ENCODE assay signal across 15 cellular contexts in genomic region chr1:211478376-211478775, GRCh38. TPM values are rescaled to one million over a fixed set of nuclear protein-coding genes. Genes with fewer than 3 reads are reported as not detected.
DNase-seq lines count a peak whose midpoint lies in the region; ATAC-seq and TF ChIP-seq lines count a peak whose summit lies in the region.
"Had no signal": no experiment of that assay in that cellular context is flagged by ENCODE, and none has a peak within 500 bp of the region (broad histone marks: within the 10 kb centered on the region; RNA-seq: fewer than 3 reads in every experiment).

No MANE protein-coding gene starts in this region.

- no peak overlapping the region for H3K27ac ChIP-seq in left ventricle myocardium inferior (replicated peaks)
- H3K27ac ChIP-seq in esophagus muscularis mucosa (replicated peaks in 1 of 4) = no peak overlapping the region

- H3K27me3 ChIP-seq in left ventricle myocardium inferior (ENCODE audit: low read depth) (peaks cover 33% of the 10 kb centered on the region), esophagus muscularis mucosa (peaks cover 0 to 26% (median 0%) of the 10 kb centered on the region in 4 donors)
- H3K27me3 ChIP-seq: BE2C had no signal

- H3K4me1 Mint-ChIP-seq in nephron progenitor cell = peaks cover 34% of the 10 kb centered on the region
- H3K4me1 Mint-ChIP-seq in stimulated activated memory B cell treated with anti-CD40 and anti-IgM and Interleukin-4, amounts not matched to agents 10 μg/mL and 1 μg/mL and 100 μg/mL, for 72 hours = no peaks in the 10 kb centered on the region

- intact Hi-C loops in cardiac septum (cut with DNase I) (no loop called here), left ventricle myocardium inferior (cut with micrococcal nuclease) (no loop called here), esophagus muscularis mucosa (cut with DNase I) (loop anchor here (10.0 kb wide), 1 partner anchor 94 kb away; no protein-coding TSS in a partner anchor)

- in situ Hi-C loops in ACHN (cut with HindIII; ENCODE audit: low pct_ligation_motif_present, low pct_unique_long_range_greater_than_20kb, low sequenced_read_pairs) = no loop called here

- H3K27me3 Mint-ChIP-seq in nephron progenitor cell (ENCODE audit: low read depth, poor library complexity) = peaks cover 12% of the 10 kb centered on the region
- peaks cover 54% of the 10 kb centered on the region for H3K27me3 Mint-ChIP-seq in stimulated activated memory B cell treated with anti-CD40 and anti-IgM and Interleukin-4, amounts not matched to agents 10 μg/mL and 1 μg/mL and 100 μg/mL, for 72 hours

- no peak for TF ChIP-seq POLR2A in esophagus muscularis mucosa (IDR thresholded peaks at IDR 0.05; ENCODE audit: low read depth)

- H3K27ac Mint-ChIP-seq in nephron progenitor cell = peak overlapping the region; percentile 32
- H3K27ac Mint-ChIP-seq in stimulated activated memory B cell treated with anti-CD40 and anti-IgM and Interleukin-4, amounts not matched to agents 10 μg/mL and 1 μg/mL and 100 μg/mL, for 72 hours = no peak overlapping the region
- H3K27ac Mint-ChIP-seq: CD4-positive, CD25-positive, alpha-beta regulatory T cell; CD8-positive, alpha-beta memory T cell had no signal

- H3K9me3 ChIP-seq in left ventricle myocardium inferior (replicated peaks) (no peaks in the 10 kb centered on the region), esophagus muscularis mucosa (no peaks in the 10 kb centered on the region)
- H3K9me3 ChIP-seq: BE2C, Caco-2 had no signal

- ATAC-seq in stimulated activated memory B cell treated with anti-CD40 and anti-IgM and Interleukin-4, amounts not matched to agents 10 μg/mL and 1 μg/mL and 100 μg/mL, for 72 hours = peak; percentile 26
- no peak for ATAC-seq in HG03439 (IDR thresholded peaks at IDR 0.05; ENCODE audit: unreplicated experiment)
- ATAC-seq in esophagus mucosa = no peak

- H3K4me3 Mint-ChIP-seq in nephron progenitor cell = no peak overlapping the region
- no peak overlapping the region for H3K4me3 Mint-ChIP-seq in stimulated activated memory B cell treated with anti-CD40 and anti-IgM and Interleukin-4, amounts not matched to agents 10 μg/mL and 1 μg/mL and 100 μg/mL, for 72 hours
- H3K4me3 Mint-ChIP-seq: CD4-positive, CD25-positive, alpha-beta regulatory T cell had no signal

- H3K4me3 ChIP-seq in left ventricle myocardium inferior = no peak overlapping the region
- no peak overlapping the region for H3K4me3 ChIP-seq in esophagus muscularis mucosa

- no peak for TF ChIP-seq CTCF in left ventricle myocardium inferior (IDR thresholded peaks at IDR 0.05; ENCODE audit: borderline replicate concordance)
- no peak for TF ChIP-seq CTCF in esophagus muscularis mucosa (IDR thresholded peaks at IDR 0.05)
- TF ChIP-seq CTCF in nephron progenitor cell (IDR thresholded peaks at IDR 0.05) = no peak

- H3K4me1 ChIP-seq in left ventricle myocardium inferior (peaks cover 11% of the 10 kb centered on the region), esophagus muscularis mucosa (peaks cover 0 to 19% (median 15%) of the 10 kb centered on the region in 4 donors)
- H3K4me1 ChIP-seq: BE2C, Caco-2 had no signal

- H3K36me3 Mint-ChIP-seq in nephron progenitor cell (ENCODE audit: low read depth) = no peaks in the 10 kb centered on the region
- no peaks in the 10 kb centered on the region for H3K36me3 Mint-ChIP-seq in stimulated activated memory B cell treated with anti-CD40 and anti-IgM and Interleukin-4, amounts not matched to agents 10 μg/mL and 1 μg/mL and 100 μg/mL, for 72 hours
- H3K36me3 Mint-ChIP-seq: CD4-positive, CD25-positive, alpha-beta regulatory T cell; CD8-positive, alpha-beta memory T cell had no signal

- DNase-seq in cardiac septum (ENCODE audit: low spot score) = peak; percentile 36
- DNase-seq in left ventricle myocardium inferior = no peak
- DNase-seq in esophagus muscularis mucosa (ENCODE audit: extremely low spot score) = peak; percentile 39
- no peak for DNase-seq in nephron progenitor cell
- DNase-seq in ACHN = no peak
- DNase-seq: BE2C; C1 segment of cervical spinal cord; Caco-2; CD4-positive, CD25-positive, alpha-beta regulatory T cell; CD8-positive, alpha-beta memory T cell; HCEC 1CT had no signal

- no peak for TF ChIP-seq EP300 in esophagus muscularis mucosa (IDR thresholded peaks at IDR 0.05)

- no peaks in the 10 kb centered on the region for H3K9me3 Mint-ChIP-seq in nephron progenitor cell
- no peaks in the 10 kb centered on the region for H3K9me3 Mint-ChIP-seq in stimulated activated memory B cell treated with anti-CD40 and anti-IgM and Interleukin-4, amounts not matched to agents 10 μg/mL and 1 μg/mL and 100 μg/mL, for 72 hours
- H3K9me3 Mint-ChIP-seq: CD4-positive, CD25-positive, alpha-beta regulatory T cell; CD8-positive, alpha-beta memory T cell had no signal

- H3K36me3 ChIP-seq in left ventricle myocardium inferior = no peaks in the 10 kb centered on the region
- H3K36me3 ChIP-seq in esophagus muscularis mucosa = no peaks in the 10 kb centered on the region
- H3K36me3 ChIP-seq: BE2C had no signal

RNA-seq across cellular contexts. Expression of gene RD3, which starts 13.6 kb away (rescaled TPM):
- total RNA-seq in cardiac septum (not detected), left ventricle myocardium inferior (not detected), esophagus muscularis mucosa (under 1 TPM; 0.19 to 0.98 (median 0.75) TPM), esophagus mucosa (not detected)
- total RNA-seq: A172; Caco-2; CD4-positive, CD25-positive, alpha-beta regulatory T cell; CD8-positive, alpha-beta memory T cell had no signal

Comparison
In these comparisons a context has a peak if more than half of its experiments do, and no peak if none do; other contexts are left out.
1. DNase-seq: peak in cardiac septum (single experiment) and esophagus muscularis mucosa (single experiment); none in left ventricle myocardium inferior (single experiment), nephron progenitor cell (single experiment) and ACHN (single experiment).